8 cellular contexts compared by ENCODE assay signal in genomic region chr2:74440005-74440377, GRCh38. TPM values are rescaled to one million over a fixed set of nuclear protein-coding genes. Genes with fewer than 3 reads are reported as not detected.
A peak's percentile ranks its signal among the peaks of the same experiment; 100 is the strongest.
DNase-seq lines count a peak whose midpoint lies in the region; ATAC-seq and TF ChIP-seq lines count a peak whose summit lies in the region.

No MANE protein-coding gene starts in this region.

- peaks cover 4% of the 10 kb centered on the region for H3K27me3 Mint-ChIP-seq in Calu3 (ENCODE audit: unreplicated experiment)
- H3K27me3 Mint-ChIP-seq in naive thymus-derived CD4-positive, alpha-beta T cell = peaks cover 19 to 58% (median 29%) of the 10 kb centered on the region in 5 donors

- peaks cover 10% of the 10 kb centered on the region for H3K4me1 ChIP-seq in Panc1 (ENCODE audit: control insufficient read depth, insufficient read depth, low read length)
- peaks cover 0 to 8% of the 10 kb centered on the region in 2 donors for H3K4me1 ChIP-seq in naive thymus-derived CD4-positive, alpha-beta T cell (ENCODE audit: control insufficient read depth in 2 of 2, insufficient read depth in 2 of 2, low read length in 2 of 2)

- H3K27me3 ChIP-seq in Panc1 (ENCODE audit: control insufficient read depth, insufficient read depth, low read length) = peaks cover 2% of the 10 kb centered on the region; the same call in 1 of the 2 replicates
- peaks cover 0 to 13% of the 10 kb centered on the region in 2 donors for H3K27me3 ChIP-seq in naive thymus-derived CD4-positive, alpha-beta T cell (ENCODE audit: control insufficient read depth in 2 of 2, insufficient read depth in 2 of 2, low read length in 2 of 2)

- peak overlapping the region; percentile 67 to 93 for H3K4me3 ChIP-seq in Panc1 (ENCODE audit: low read depth in 2 of 2, low read length in 2 of 2)
- no peak overlapping the region for H3K4me3 ChIP-seq in naive thymus-derived CD4-positive, alpha-beta T cell (ENCODE audit: low read length)

- H3K36me3 Mint-ChIP-seq in Calu3 (ENCODE audit: insufficient read depth, unreplicated experiment) = peaks cover 38% of the 10 kb centered on the region
- H3K36me3 Mint-ChIP-seq in naive thymus-derived CD4-positive, alpha-beta T cell = peaks cover 0 to 3% (median 0%) of the 10 kb centered on the region in 5 donors

- ATAC-seq in Panc1 (no peak), GM21619 (IDR thresholded peaks at IDR 0.05; ENCODE audit: unreplicated experiment) (no peak)
- no peak for ATAC-seq in naive thymus-derived CD4-positive, alpha-beta T cell

- CTCF ChIA-PET in Calu3 (lab: Charles Lee) (interaction anchor here (0.9 to 1.3 kb wide), 3 partner anchors 18 to 42 kb away, joined by 4 to 5 read pairs (median 4); partner anchors contain the start of genes C2orf81, CCDC142, MOGS and TTC31), Panc1 (lab: Charles Lee) (no interaction called here)
- CTCF ChIA-PET in naive thymus-derived CD4-positive, alpha-beta T cell (lab: Charles Lee) = no interaction called here

- intact Hi-C loops in Calu3 (cut with micrococcal nuclease; ENCODE audit: unreplicated experiment) = loop anchor here (2.0 kb wide), 1 partner anchor 15 kb away; the partner anchor contains the start of gene INO80B
- intact Hi-C loops in Panc1 (cut with micrococcal nuclease; ENCODE audit: unreplicated experiment) = no loop called here
- intact Hi-C loops in naive thymus-derived CD4-positive, alpha-beta T cell (cut with micrococcal nuclease) = loop anchor here (2.0 kb wide), 2 partner anchors 15 to 17 kb away; partner anchors contain the start of gene INO80B (in 1 of the 2)

- POLR2A ChIA-PET in Panc1 (lab: Charles Lee) = interaction anchor here (0.6 to 1.5 kb wide), 2 partner anchors 18 to 19 kb away, joined by 3 to 4 read pairs; partner anchors contain the start of genes C2orf81 and WDR54
- POLR2A ChIA-PET in naive thymus-derived CD4-positive, alpha-beta T cell (lab: Charles Lee) = no interaction called here

- no peaks in the 10 kb centered on the region for H3K36me3 ChIP-seq in Panc1 (ENCODE audit: control insufficient read depth, insufficient read depth, low read length)
- no peaks in the 10 kb centered on the region for H3K36me3 ChIP-seq in naive thymus-derived CD4-positive, alpha-beta T cell (ENCODE audit: control insufficient read depth in 2 of 3, insufficient read depth in 3 of 3, low read length in 3 of 3)

- H3K27ac Mint-ChIP-seq in Calu3 (ENCODE audit: unreplicated experiment) = peak overlapping the region; percentile 100
- no peak overlapping the region for H3K27ac Mint-ChIP-seq in naive thymus-derived CD4-positive, alpha-beta T cell

- TF ChIP-seq CTCF in Calu3 (IDR thresholded peaks at IDR 0.05; ENCODE audit: unreplicated experiment) (no peak), Panc1 (IDR thresholded peaks at IDR 0.05) (no peak)

- DNase-seq in Calu3 (peak; percentile 26), Panc1 (ENCODE audit: low read depth, low spot score) (no peak), fibroblast of gingiva (ENCODE audit: low read depth) (peak; percentile 55), HT-29 (ENCODE audit: low spot score) (no peak), DMS 273 (lab: John Stamatoyannopoulos, UW; ENCODE audit: unreplicated experiment) (no peak), kidney glomerular epithelial cell (lab: John Stamatoyannopoulos, UW) (no peak)
- DNase-seq in naive thymus-derived CD4-positive, alpha-beta T cell = no peak

- H3K4me3 Mint-ChIP-seq in Calu3 (ENCODE audit: low read depth, unreplicated experiment) = peak overlapping the region; percentile 97
- peak overlapping the region in 8 of 10 donors; percentile 34 to 83 (median 64) for H3K4me3 Mint-ChIP-seq in naive thymus-derived CD4-positive, alpha-beta T cell

- H3K9me3 ChIP-seq in Panc1 (ENCODE audit: control insufficient read depth, insufficient read depth, low read depth, low read length) = no peaks in the 10 kb centered on the region
- H3K9me3 ChIP-seq in naive thymus-derived CD4-positive, alpha-beta T cell (ENCODE audit: control insufficient read depth in 2 of 3, low read length in 3 of 3) = no peaks in the 10 kb centered on the region

- H3K27ac ChIP-seq in Panc1 (ENCODE audit: low read length) = peak overlapping the region; percentile 90
- H3K27ac ChIP-seq in naive thymus-derived CD4-positive, alpha-beta T cell (ENCODE audit: low read depth, low read length) = no peak overlapping the region

- H3K9me3 Mint-ChIP-seq in Calu3 (ENCODE audit: low read depth, unreplicated experiment) = no peaks in the 10 kb centered on the region
- peaks cover 0 to 1% (median 0%) of the 10 kb centered on the region in 11 donors for H3K9me3 Mint-ChIP-seq in naive thymus-derived CD4-positive, alpha-beta T cell

- in situ Hi-C loops in Panc1 (cut with HindIII; ENCODE audit: low pct_unique_long_range_greater_than_20kb, low sequenced_read_pairs) = no loop called here

- peaks cover 44% of the 10 kb centered on the region for H3K4me1 Mint-ChIP-seq in Calu3 (ENCODE audit: low read depth, unreplicated experiment)
- peaks cover 0 to 20% (median 12%) of the 10 kb centered on the region in 7 donors for H3K4me1 Mint-ChIP-seq in naive thymus-derived CD4-positive, alpha-beta T cell

- BruUV-seq in Calu3 (replicated peaks; lab: Mats Ljungman, UMichigan) (no TSS peak), Panc1 (replicated peaks; lab: Mats Ljungman, UMichigan) (no TSS peak)

RNA-seq across cellular contexts. Expression of gene RTKN, which starts 1.7 kb away (rescaled TPM):
- total RNA-seq in Calu3 (2022) (97.6 and 103 TPM in 2 replicates), Panc1 (2021; ENCODE audit: unreplicated experiment) (83.1 TPM)
- polyA plus RNA-seq in Panc1 (2012; ENCODE audit: insufficient read length) = 79.8 TPM
- total RNA-seq in naive thymus-derived CD4-positive, alpha-beta T cell = 1 to 10 TPM in 2 of 5 experiments, under 1 TPM in 1, not detected in 2; 0.97 to 1.5 (median 1.3) TPM
- polyA plus RNA-seq in naive thymus-derived CD4-positive, alpha-beta T cell = under 1 TPM; 0.26 to 0.28 TPM
- total RNA-seq in HT-29 (2014; rRNA removed; shearing (Covaris generic)) = 115 and 128 TPM in 2 replicates

RNA-seq across cellular contexts. Expression of gene INO80B, which starts 14.9 kb away (rescaled TPM):
- 41.7 and 42.1 TPM in 2 replicates for total RNA-seq in Calu3 (2022)
- 26.5 TPM for total RNA-seq in Panc1 (2021; ENCODE audit: unreplicated experiment)
- polyA plus RNA-seq in Panc1 (2012; ENCODE audit: insufficient read length) = 35.0 TPM
- total RNA-seq in naive thymus-derived CD4-positive, alpha-beta T cell = 10 to 100 TPM; 42.1 to 96.5 (median 46.8) TPM
- polyA plus RNA-seq in naive thymus-derived CD4-positive, alpha-beta T cell = 10 to 100 TPM; 11.6 TPM
- 26.0 and 34.6 TPM in 2 replicates for total RNA-seq in HT-29 (2014; rRNA removed; shearing (Covaris generic))

RNA-seq across cellular contexts. Expression of gene WBP1, which starts 18.2 kb away (rescaled TPM):
- total RNA-seq in Calu3 (2022) (61.6 and 63.7 TPM in 2 replicates), Panc1 (2021; ENCODE audit: unreplicated experiment) (67.6 TPM)
- 149 TPM for polyA plus RNA-seq in Panc1 (2012; ENCODE audit: insufficient read length)
- 100 to 1,000 TPM in 2 of 5 experiments, 10 to 100 TPM in 3; 53.6 to 127 (median 85.4) TPM for total RNA-seq in naive thymus-derived CD4-positive, alpha-beta T cell
- 10 to 100 TPM; 33.3 to 45.4 TPM for polyA plus RNA-seq in naive thymus-derived CD4-positive, alpha-beta T cell
- 71.2 and 76.1 TPM in 2 replicates for total RNA-seq in HT-29 (2014; rRNA removed; shearing (Covaris generic))

RNA-seq across cellular contexts. Expression of gene WDR54, which starts 18.5 kb away (rescaled TPM):
- total RNA-seq in Calu3 (2022) = 30.5 and 32.3 TPM in 2 replicates
- 27.7 TPM for total RNA-seq in Panc1 (2021; ENCODE audit: unreplicated experiment)
- 46.7 TPM for polyA plus RNA-seq in Panc1 (2012; ENCODE audit: insufficient read length)
- 10 to 100 TPM; 26.5 to 78.5 (median 30.8) TPM for total RNA-seq in naive thymus-derived CD4-positive, alpha-beta T cell
- 10 to 100 TPM; 38.8 to 68.2 TPM for polyA plus RNA-seq in naive thymus-derived CD4-positive, alpha-beta T cell
- total RNA-seq in HT-29 (2014; rRNA removed; shearing (Covaris generic)) = 50.8 and 52.3 TPM in 2 replicates

RNA-seq across cellular contexts. Expression of gene C2orf81, which starts 18.6 kb away (rescaled TPM):
- total RNA-seq in Calu3 (2022) (4.0 and 5.7 TPM in 2 replicates), Panc1 (2021; ENCODE audit: unreplicated experiment) (3.9 TPM)
- polyA plus RNA-seq in Panc1 (2012; ENCODE audit: insufficient read length) = 5.6 TPM
- total RNA-seq in naive thymus-derived CD4-positive, alpha-beta T cell = 10 to 100 TPM in 1 of 5 experiments, 1 to 10 TPM in 4; 4.3 to 10.5 (median 6.8) TPM
- polyA plus RNA-seq in naive thymus-derived CD4-positive, alpha-beta T cell = 1 to 10 TPM; 7.9 to 8.6 TPM
- total RNA-seq in HT-29 (2014; rRNA removed; shearing (Covaris generic)) = 3.2 and 3.9 TPM in 2 replicates

Comparison
In these comparisons a context has a peak if more than half of its experiments do, and no peak if none do; other contexts are left out.
1. DNase-seq: peak in Calu3 (single experiment) and fibroblast of gingiva (single experiment); none in Panc1 (single experiment), naive thymus-derived CD4-positive, alpha-beta T cell (0 of 9), HT-29 (single experiment), DMS 273 (single experiment) and kidney glomerular epithelial cell (single experiment).
2. RNA of gene RTKN, which starts 1.7 kb away (total RNA-seq): 115 to 128 TPM in HT-29, 97.6 to 103 TPM in Calu3 and 83.1 TPM in Panc1 (single experiment); 0.97 to 1.5 TPM in naive thymus-derived CD4-positive, alpha-beta T cell; every median in the first group is over 10 times any median in the second.